In the genomic region with DNA sequence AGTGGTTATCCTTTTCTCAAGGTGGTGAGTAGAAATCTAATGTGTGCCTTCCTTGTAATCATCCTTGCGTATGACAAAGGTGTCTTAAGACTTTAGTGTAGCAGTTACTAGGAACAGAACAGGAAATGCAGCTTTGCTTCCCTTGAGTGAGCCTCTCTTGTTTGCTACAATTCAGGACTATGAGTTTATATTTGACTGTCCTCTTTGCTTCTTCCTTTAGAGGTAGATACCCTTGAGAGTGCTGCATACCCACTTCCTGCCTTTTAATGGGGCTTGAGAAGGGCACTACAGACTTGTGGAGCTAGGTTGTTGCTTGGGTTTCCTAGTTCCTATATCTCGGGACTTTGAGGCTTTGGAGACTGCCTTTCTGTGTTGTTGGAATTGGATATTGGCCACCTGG, we compare ENCODE assay signal across 10 cellular contexts. TPM values are rescaled to one million over a fixed set of nuclear protein-coding genes. Genes with fewer than 3 reads are reported as not detected.
DNase-seq lines count a peak whose midpoint lies in the region; ATAC-seq, FAIRE-seq and TF ChIP-seq lines count a peak whose summit lies in the region.
"Had no signal": no experiment of that assay in that cellular context is flagged by ENCODE, and none has a peak within 500 bp of the region (broad histone marks: within the 10 kb centered on the region; RNA-seq: fewer than 3 reads in every experiment).

No MANE protein-coding gene starts in this region.

- no peaks in the 10 kb centered on the region for H3K27me3 Mint-ChIP-seq in mesothelial cell of epicardium (ENCODE audit: low read depth)

- no peaks in the 10 kb centered on the region for H3K9me3 Mint-ChIP-seq in mesothelial cell of epicardium

- ATAC-seq in GM21423 (IDR thresholded peaks at IDR 0.05; ENCODE audit: unreplicated experiment) (peak; percentile 78), HG03571 (IDR thresholded peaks at IDR 0.05; ENCODE audit: unreplicated experiment) (peak; percentile 83)

- TF ChIP-seq CTCF in mesothelial cell of epicardium (IDR thresholded peaks at IDR 0.05; ENCODE audit: unreplicated experiment), result no peak

- no peak overlapping the region for H3K4me3 Mint-ChIP-seq in mesothelial cell of epicardium

- TF ChIP-seq POLR2A in GM12891 (IDR thresholded peaks at IDR 0.05; ENCODE audit: low read depth, low read length), result no peak

- no peak overlapping the region for H3K27ac Mint-ChIP-seq in mesothelial cell of epicardium

- DNase-seq in GM12891 (ENCODE audit: insufficient read length, low spot score), result no peak
- peak; percentile 20 for DNase-seq in kidney tubule cell (ENCODE audit: low spot score)
- DNase-seq in DMS79 treated with DMSO at 0.1 percent for 48 hours (lab: John Stamatoyannopoulos, UW), result no peak
- DNase-seq in DMS 273 treated with DMSO at 0.1 percent for 48 hours (lab: John Stamatoyannopoulos, UW), result no peak
- no peak for DNase-seq in HCEC 1CT
- DNase-seq in mesothelial cell of epicardium (ENCODE audit: low spot score in 2 of 2, unreplicated experiment in 2 of 2), result no peak
- DNase-seq: NCI-H2227 treated with DMSO at 0.1 percent for 48 hours, uterus had no signal

- H3K4me1 Mint-ChIP-seq in mesothelial cell of epicardium, result peaks cover 28% of the 10 kb centered on the region

- peaks cover 17% of the 10 kb centered on the region for H3K36me3 Mint-ChIP-seq in mesothelial cell of epicardium

- peak; percentile 78 for FAIRE-seq in GM12891 (lab: Jason Lieb, UNC)

TF ChIP-seq in GM12891, 5 proteins besides CTCF, POLR2A, EP300 and RAD21:
- TF ChIP-seq POLR2AphosphoS5 (IDR thresholded peaks at IDR 0.05; ENCODE audit: low read depth, low read length) (no peak), SPI1 (IDR thresholded peaks at IDR 0.05; ENCODE audit: low read depth, low read length) (peak; percentile 64)
TF ChIP-seq in GM12891: peak in this region for 1.

RNA-seq across cellular contexts. Expression of gene KCNJ13, which starts 3.8 kb away (rescaled TPM):
- polyA plus RNA-seq in GM12891 (2012; ENCODE audit: low read depth, missing spikeins), result 0.04 TPM
- 0.35 to 0.60 TPM (median 0.41 TPM) in 3 replicates for total RNA-seq in mesothelial cell of epicardium
- total RNA-seq: uterus had no signal
